ENCODE assay signal across 20 cellular contexts in the genomic region with DNA sequence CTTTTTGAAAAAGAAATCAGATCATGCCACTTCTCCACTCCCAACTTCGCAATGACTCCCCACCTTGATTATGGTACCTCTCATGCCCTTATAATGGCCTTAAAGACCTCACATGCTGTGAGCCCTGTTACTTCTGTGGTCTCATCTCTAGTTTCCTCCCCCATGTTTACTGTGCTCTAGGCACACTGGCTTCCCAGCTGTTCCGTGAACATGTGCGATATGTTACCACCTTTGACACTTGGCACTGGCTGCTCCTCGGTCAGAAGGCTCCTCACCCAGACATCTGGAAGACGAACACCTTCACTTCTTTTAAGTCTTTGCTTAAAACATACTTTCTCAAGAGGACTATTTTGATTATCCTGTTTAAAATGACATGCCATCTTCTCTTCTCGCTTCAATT. TPM values are rescaled to one million over a fixed set of nuclear protein-coding genes. Genes with fewer than 3 reads are reported as not detected.
A peak's percentile ranks its signal among the peaks of the same experiment; 100 is the strongest.
DNase-seq lines count a peak whose midpoint lies in the region; ATAC-seq and TF ChIP-seq lines count a peak whose summit lies in the region.
"Had no signal": no experiment of that assay in that cellular context is flagged by ENCODE, and none has a peak within 500 bp of the region (broad histone marks: within the 10 kb centered on the region; RNA-seq: fewer than 3 reads in every experiment).

No MANE protein-coding gene starts in this region.

- peak; percentile 43 for DNase-seq in colonic mucosa
- peak; percentile 27 for DNase-seq in left kidney (ENCODE audit: low read depth, low spot score)
- DNase-seq in neural crest cell (ENCODE audit: low read depth, low spot score), result no peak
- DNase-seq in transverse colon, result peak; percentile 24
- DNase-seq in inferior parietal cortex (ENCODE audit: extremely low spot score), result no peak
- no peak for DNase-seq in activated naive CD4-positive, alpha-beta T cell treated with anti-CD3 and anti-CD28 coated beads for 36 hours
- DNase-seq: ACHN; Caco-2; CD4-positive, alpha-beta T cell; DMS153; DMS79; GF-D8 had no signal

- H3K4me1 Mint-ChIP-seq in neural crest cell, result peaks cover 18% of the 10 kb centered on the region
- no peaks in the 10 kb centered on the region for H3K4me1 Mint-ChIP-seq in activated naive CD4-positive, alpha-beta T cell treated with anti-CD3 and anti-CD28 coated beads for 36 hours (ENCODE audit: low read depth)

- H3K27ac Mint-ChIP-seq in neural crest cell (ENCODE audit: unreplicated experiment), result peak overlapping the region; percentile 4
- H3K27ac Mint-ChIP-seq in activated naive CD4-positive, alpha-beta T cell treated with anti-CD3 and anti-CD28 coated beads for 36 hours, result no peak overlapping the region
- H3K27ac Mint-ChIP-seq: CD4-positive, alpha-beta T cell had no signal

- in situ Hi-C loops in transverse colon (cut with MboI; ENCODE audit: low pct_ligation_motif_present in 1 of 4, low pct_unique_long_range_greater_than_20kb in 1 of 4, low sequenced_read_pairs in 3 of 4), result no loop called here

- CTCF ChIA-PET in activated naive CD4-positive, alpha-beta T cell treated with anti-CD3 and anti-CD28 coated beads for 36 hours (lab: Charles Lee), result no interaction called here

- ATAC-seq in gastroesophageal sphincter (no peak), HG02884 (IDR thresholded peaks at IDR 0.05; ENCODE audit: unreplicated experiment) (no peak)

- no peak overlapping the region for H3K9ac ChIP-seq in colonic mucosa (ENCODE audit: low read depth in 2 of 2, low read length in 2 of 2)

- intact Hi-C loops in colonic mucosa (cut with DNase I) (no loop called here), transverse colon (cut with DNase I; ENCODE audit: low total_unique reads) (no loop called here)
- intact Hi-C loops in activated naive CD4-positive, alpha-beta T cell treated with anti-CD3 and anti-CD28 coated beads for 36 hours (cut with micrococcal nuclease), result no loop called here

- TF ChIP-seq CTCF in colonic mucosa (IDR thresholded peaks at IDR 0.05) (no peak), neural crest cell (conservative IDR thresholded peaks at IDR 0.05) (no peak), transverse colon (IDR thresholded peaks at IDR 0.05) (no peak), gastroesophageal sphincter (IDR thresholded peaks at IDR 0.05) (no peak)

- no peaks in the 10 kb centered on the region for H3K9me3 Mint-ChIP-seq in neural crest cell
- H3K9me3 Mint-ChIP-seq in activated naive CD4-positive, alpha-beta T cell treated with anti-CD3 and anti-CD28 coated beads for 36 hours, result no peaks in the 10 kb centered on the region
- H3K9me3 Mint-ChIP-seq: CD4-positive, alpha-beta T cell had no signal

- H3K9me3 ChIP-seq in colonic mucosa, result no peaks in the 10 kb centered on the region
- no peaks in the 10 kb centered on the region for H3K9me3 ChIP-seq in transverse colon
- H3K9me3 ChIP-seq in gastroesophageal sphincter, result no peaks in the 10 kb centered on the region
- H3K9me3 ChIP-seq: Caco-2, HAP-1 had no signal

- WGBS in transverse colon (ENCODE audit: low coverage in 1 of 2), 2 donors, result 56 to 58% methylated on average over 6 of the region's 6 CpGs
- 38 to 57% methylated on average over 2 to 6 of the region's 6 CpGs for WGBS in gastroesophageal sphincter (ENCODE audit: low coverage in 1 of 2), 2 donors

- no peaks in the 10 kb centered on the region for H3K4me1 ChIP-seq in colonic mucosa
- H3K4me1 ChIP-seq in transverse colon, result peaks cover 0 to 12% (median 2%) of the 10 kb centered on the region in 4 donors
- H3K4me1 ChIP-seq in gastroesophageal sphincter, result peaks cover 0 to 25% (median 4%) of the 10 kb centered on the region in 3 donors
- H3K4me1 ChIP-seq: Caco-2 had no signal

- no peaks in the 10 kb centered on the region for H3K36me3 Mint-ChIP-seq in neural crest cell (ENCODE audit: low read depth)
- H3K36me3 Mint-ChIP-seq in activated naive CD4-positive, alpha-beta T cell treated with anti-CD3 and anti-CD28 coated beads for 36 hours (ENCODE audit: low read depth), result no peaks in the 10 kb centered on the region

- no peak overlapping the region for H3K4me3 Mint-ChIP-seq in neural crest cell
- H3K4me3 Mint-ChIP-seq in activated naive CD4-positive, alpha-beta T cell treated with anti-CD3 and anti-CD28 coated beads for 36 hours, result no peak overlapping the region
- H3K4me3 Mint-ChIP-seq: CD4-positive, alpha-beta T cell had no signal

- H3K36me3 ChIP-seq in colonic mucosa (no peaks in the 10 kb centered on the region), transverse colon (no peaks in the 10 kb centered on the region), gastroesophageal sphincter (no peaks in the 10 kb centered on the region)
- H3K36me3 ChIP-seq: HAP-1 had no signal

- peaks cover 6% of the 10 kb centered on the region for H3K27me3 Mint-ChIP-seq in neural crest cell (ENCODE audit: low read depth)
- H3K27me3 Mint-ChIP-seq in activated naive CD4-positive, alpha-beta T cell treated with anti-CD3 and anti-CD28 coated beads for 36 hours (ENCODE audit: low read depth), result no peaks in the 10 kb centered on the region

- H3K27me3 ChIP-seq in colonic mucosa, result no peaks in the 10 kb centered on the region
- no peaks in the 10 kb centered on the region for H3K27me3 ChIP-seq in transverse colon
- no peaks in the 10 kb centered on the region for H3K27me3 ChIP-seq in gastroesophageal sphincter

- H3K4me3 ChIP-seq in colonic mucosa (no peak overlapping the region), transverse colon (no peak overlapping the region), gastroesophageal sphincter (no peak overlapping the region)
- H3K4me3 ChIP-seq: HAP-1 had no signal

- H3K27ac ChIP-seq in colonic mucosa (no peak overlapping the region), transverse colon (peak overlapping the region in 1 of 4 donors; percentile 4), gastroesophageal sphincter (no peak overlapping the region)
- H3K27ac ChIP-seq: C4-2B, HL-60 had no signal

- TF ChIP-seq EP300 in transverse colon (IDR thresholded peaks at IDR 0.05; ENCODE audit: low read depth) (no peak), gastroesophageal sphincter (IDR thresholded peaks at IDR 0.05) (no peak)

- no peak for TF ChIP-seq POLR2A in transverse colon (IDR thresholded peaks at IDR 0.05)
- no peak for TF ChIP-seq POLR2A in gastroesophageal sphincter (IDR thresholded peaks at IDR 0.05)

RNA-seq across cellular contexts. Expression of a gene that starts 14.3 kb away (rescaled TPM):
- total RNA-seq in colonic mucosa (not detected), neural crest cell (0.73 TPM in 1 of 2 replicates, not detected in the other), transverse colon (not detected), gastroesophageal sphincter (not detected)
- total RNA-seq in activated naive CD4-positive, alpha-beta T cell treated with anti-CD3 and anti-CD28 coated beads for 36 hours, result not detected
- total RNA-seq: Caco-2; CD4-positive, alpha-beta T cell; Daoy; H4; HT1080 had no signal

RNA-seq across cellular contexts. Expression of a gene that starts 57.0 kb away (rescaled TPM):
- total RNA-seq in colonic mucosa, result 10 to 100 TPM; 18.3 to 27.6 TPM
- total RNA-seq in neural crest cell, result 19.2 and 19.6 TPM in 2 replicates
- 10 to 100 TPM; 21.7 to 58.9 (median 27.1) TPM for total RNA-seq in transverse colon
- 1 to 10 TPM; 8.7 to 8.8 TPM for total RNA-seq in activated naive CD4-positive, alpha-beta T cell treated with anti-CD3 and anti-CD28 coated beads for 36 hours
- total RNA-seq in gastroesophageal sphincter, result 10 to 100 TPM; 25.5 to 42.9 (median 36.6) TPM

Comparison
In these comparisons a context has a peak if more than half of its experiments do, and no peak if none do; other contexts are left out.
1. DNase-seq: peak in colonic mucosa (single experiment), left kidney (single experiment) and transverse colon (single experiment); none in neural crest cell (single experiment), inferior parietal cortex (single experiment) and activated naive CD4-positive, alpha-beta T cell treated with anti-CD3 and anti-CD28 coated beads for 36 hours (single experiment).